Comparison of ENCODE assay signal across 1 cellular context in the genomic region with DNA sequence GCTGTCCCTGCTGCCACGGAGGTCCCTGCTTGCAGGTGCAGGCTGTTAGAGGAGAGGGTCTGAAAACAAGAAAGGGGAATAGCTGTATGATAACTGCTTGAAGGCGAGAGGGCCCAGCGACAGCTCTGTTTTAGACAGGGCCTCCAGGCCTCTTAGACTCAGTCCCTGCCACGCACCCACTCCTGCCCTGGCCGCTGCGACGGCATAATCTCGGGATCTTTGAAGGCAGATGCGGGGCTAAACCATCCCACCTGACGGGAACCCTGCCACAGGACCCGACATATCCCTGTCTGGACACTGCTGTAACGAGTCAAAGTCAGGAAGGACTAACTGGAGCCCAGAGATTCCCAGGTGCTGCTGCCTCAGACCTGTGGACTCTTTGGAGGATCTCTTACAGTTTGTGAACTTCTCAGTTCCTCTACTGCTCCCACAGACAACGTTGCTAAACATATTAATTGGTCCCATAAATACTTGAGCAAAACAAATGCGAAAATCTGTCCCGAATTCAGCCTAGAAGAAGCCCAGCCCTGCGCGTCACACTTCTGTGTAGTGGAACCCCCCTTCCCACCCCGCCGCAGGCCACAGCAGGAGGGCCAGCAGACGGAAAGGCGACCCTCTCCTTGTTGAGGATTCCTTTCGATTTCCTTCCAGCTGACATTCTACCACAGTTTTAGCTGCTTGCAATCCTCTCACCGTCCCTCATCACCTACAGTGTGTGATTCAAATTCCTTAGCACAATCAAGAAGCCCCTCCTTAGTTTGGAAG.
TF ChIP-seq lines count a peak whose summit lies in the region.

No MANE protein-coding gene starts in this region.

TF ChIP-seq in GM23338, 12 proteins besides CTCF, POLR2A, EP300 and RAD21 (continued from another document):
- TF ChIP-seq, protein P1, sequence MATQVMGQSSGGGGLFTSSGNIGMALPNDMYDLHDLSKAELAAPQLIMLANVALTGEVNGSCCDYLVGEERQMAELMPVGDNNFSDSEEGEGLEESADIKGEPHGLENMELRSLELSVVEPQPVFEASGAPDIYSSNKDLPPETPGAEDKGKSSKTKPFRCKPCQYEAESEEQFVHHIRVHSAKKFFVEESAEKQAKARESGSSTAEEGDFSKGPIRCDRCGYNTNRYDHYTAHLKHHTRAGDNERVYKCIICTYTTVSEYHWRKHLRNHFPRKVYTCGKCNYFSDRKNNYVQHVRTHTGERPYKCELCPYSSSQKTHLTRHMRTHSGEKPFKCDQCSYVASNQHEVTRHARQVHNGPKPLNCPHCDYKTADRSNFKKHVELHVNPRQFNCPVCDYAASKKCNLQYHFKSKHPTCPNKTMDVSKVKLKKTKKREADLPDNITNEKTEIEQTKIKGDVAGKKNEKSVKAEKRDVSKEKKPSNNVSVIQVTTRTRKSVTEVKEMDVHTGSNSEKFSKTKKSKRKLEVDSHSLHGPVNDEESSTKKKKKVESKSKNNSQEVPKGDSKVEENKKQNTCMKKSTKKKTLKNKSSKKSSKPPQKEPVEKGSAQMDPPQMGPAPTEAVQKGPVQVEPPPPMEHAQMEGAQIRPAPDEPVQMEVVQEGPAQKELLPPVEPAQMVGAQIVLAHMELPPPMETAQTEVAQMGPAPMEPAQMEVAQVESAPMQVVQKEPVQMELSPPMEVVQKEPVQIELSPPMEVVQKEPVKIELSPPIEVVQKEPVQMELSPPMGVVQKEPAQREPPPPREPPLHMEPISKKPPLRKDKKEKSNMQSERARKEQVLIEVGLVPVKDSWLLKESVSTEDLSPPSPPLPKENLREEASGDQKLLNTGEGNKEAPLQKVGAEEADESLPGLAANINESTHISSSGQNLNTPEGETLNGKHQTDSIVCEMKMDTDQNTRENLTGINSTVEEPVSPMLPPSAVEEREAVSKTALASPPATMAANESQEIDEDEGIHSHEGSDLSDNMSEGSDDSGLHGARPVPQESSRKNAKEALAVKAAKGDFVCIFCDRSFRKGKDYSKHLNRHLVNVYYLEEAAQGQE (IDR thresholded peaks at IDR 0.05; ENCODE audit: unreplicated experiment): no peak
- no peak for TF ChIP-seq NANOG (IDR thresholded peaks at IDR 0.05; ENCODE audit: borderline replicate concordance)
- no peak for TF ChIP-seq CREB1 (CRISPR knock-in tag; IDR thresholded peaks at IDR 0.05; ENCODE audit: low read depth)
- TF ChIP-seq, protein P2, sequence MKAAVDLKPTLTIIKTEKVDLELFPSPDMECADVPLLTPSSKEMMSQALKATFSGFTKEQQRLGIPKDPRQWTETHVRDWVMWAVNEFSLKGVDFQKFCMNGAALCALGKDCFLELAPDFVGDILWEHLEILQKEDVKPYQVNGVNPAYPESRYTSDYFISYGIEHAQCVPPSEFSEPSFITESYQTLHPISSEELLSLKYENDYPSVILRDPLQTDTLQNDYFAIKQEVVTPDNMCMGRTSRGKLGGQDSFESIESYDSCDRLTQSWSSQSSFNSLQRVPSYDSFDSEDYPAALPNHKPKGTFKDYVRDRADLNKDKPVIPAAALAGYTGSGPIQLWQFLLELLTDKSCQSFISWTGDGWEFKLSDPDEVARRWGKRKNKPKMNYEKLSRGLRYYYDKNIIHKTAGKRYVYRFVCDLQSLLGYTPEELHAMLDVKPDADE (IDR thresholded peaks at IDR 0.05): no peak
- no peak for TF ChIP-seq ZNF114 (CRISPR knock-in tag; IDR thresholded peaks at IDR 0.05)
- no peak for TF ChIP-seq ZNF331 (CRISPR knock-in tag; IDR thresholded peaks at IDR 0.05; ENCODE audit: low read depth)
- TF ChIP-seq POLR2AphosphoS5 (IDR thresholded peaks at IDR 0.05; ENCODE audit: low read depth): no peak; the same call in 1 of the 2 replicates
- no peak for TF ChIP-seq EZH2 (IDR thresholded peaks at IDR 0.05; ENCODE audit: low read depth, unreplicated experiment)
- TF ChIP-seq JUNB (IDR thresholded peaks at IDR 0.05; ENCODE audit: unreplicated experiment): no peak
- TF ChIP-seq EZH2phosphoT487 (IDR thresholded peaks at IDR 0.05; ENCODE audit: unreplicated experiment): no peak
